ENCODE assay signal across 24 cellular contexts in genomic region chr13:31221057-31221456, GRCh38.
"Had no signal": no experiment of that assay in that cellular context is flagged by ENCODE, and none has a peak within 500 bp of the region (broad histone marks: within the 10 kb centered on the region; RNA-seq: fewer than 3 reads in every experiment).

No MANE protein-coding gene starts in this region.

- H3K4me1 Mint-ChIP-seq: memory B cell had no signal

- H3K9ac ChIP-seq: neural progenitor cell, parathyroid adenoma had no signal

- H3K4me1 ChIP-seq: lower lobe of right lung, parathyroid adenoma, prostate gland, sigmoid colon, stomach had no signal

- H3K4me2 ChIP-seq: neural progenitor cell had no signal

- H3K4me3 ChIP-seq: dorsolateral prefrontal cortex, lower lobe of right lung, neural progenitor cell, prostate gland, sigmoid colon, stomach, thoracic aorta had no signal

- H2AFZ ChIP-seq: neural progenitor cell, parathyroid adenoma had no signal

- H3K27ac ChIP-seq: dorsolateral prefrontal cortex, lower lobe of right lung, neural progenitor cell, parathyroid adenoma, prostate gland, sigmoid colon, stomach, thoracic aorta had no signal

- H3K27me3 ChIP-seq: dorsolateral prefrontal cortex, neural progenitor cell, sigmoid colon, stomach had no signal

- DNase-seq: cortex of kidney; dorsolateral prefrontal cortex; effector CD8-positive, alpha-beta T cell; foreskin melanocyte; head of caudate nucleus; hypothalamus; kidney glomerular epithelial cell; lower lobe of right lung; occipital lobe; retina; sigmoid colon; small intestine; stimulated activated CD4-positive, alpha-beta T cell treated with anti-CD3 and anti-CD28 coated beads, Interleukin-12 subunit alpha, Interleukin-12 subunit beta, amount 100 ng/mL, for 4 hours; stimulated activated naive CD4-positive, alpha-beta T cell; stomach; substantia nigra; trophoblast cell had no signal

- H3K4me3 Mint-ChIP-seq: memory B cell; mesothelial cell of epicardium; natural killer cell treated with Interleukin-12 subunit alpha and Interleukin-12 subunit beta and Interleukin-15 and Interleukin-18, amount 100 ng/mL, for 72 hours; neural progenitor cell had no signal

- H3K36me3 ChIP-seq: lower lobe of right lung, neural progenitor cell, prostate gland, sigmoid colon, thoracic aorta had no signal

- H3K27ac Mint-ChIP-seq: memory B cell; mesothelial cell of epicardium; natural killer cell treated with Interleukin-12 subunit alpha and Interleukin-12 subunit beta and Interleukin-15 and Interleukin-18, amount 100 ng/mL, for 72 hours; neural progenitor cell had no signal

- H3K27me3 Mint-ChIP-seq: memory B cell; natural killer cell treated with Interleukin-12 subunit alpha and Interleukin-12 subunit beta and Interleukin-15 and Interleukin-18, amount 100 ng/mL, for 72 hours had no signal

- H3K9me3 Mint-ChIP-seq: natural killer cell treated with Interleukin-12 subunit alpha and Interleukin-12 subunit beta and Interleukin-15 and Interleukin-18, amount 100 ng/mL, for 72 hours had no signal

- H3K9me3 ChIP-seq: lower lobe of right lung, prostate gland, sigmoid colon, stomach, thoracic aorta had no signal
